41 cellular contexts compared by ENCODE assay signal in genomic region chr6:104921896-104922295, GRCh38. TPM values are rescaled to one million over a fixed set of nuclear protein-coding genes. Genes with fewer than 3 reads are reported as not detected.
"Had no signal": no experiment of that assay in that cellular context is flagged by ENCODE, and none has a peak within 500 bp of the region (broad histone marks: within the 10 kb centered on the region; RNA-seq: fewer than 3 reads in every experiment).

No MANE protein-coding gene starts in this region.

- H3K36me3 Mint-ChIP-seq: activated CD4-positive, alpha-beta memory T cell treated with anti-CD3 and anti-CD28 coated beads for 36 hours; activated naive CD8-positive, alpha-beta T cell treated with anti-CD3 and anti-CD28 coated beads, Interleukin-2, amount 10 ng/mL, durations not matched to agents 7 days and 5 days; brain had no signal

- H3K27me3 ChIP-seq: ascending aorta, cardiac muscle cell had no signal

- H3K4me3 ChIP-seq: ascending aorta, cardiac muscle cell had no signal

- H3K9me3 ChIP-seq: ascending aorta had no signal

- ATAC-seq: activated CD8-positive, alpha-beta T cell treated with anti-CD3 and anti-CD28 coated beads for 36 hours; activated naive CD8-positive, alpha-beta T cell treated with anti-CD3 and anti-CD28 coated beads, Interleukin-2, amount 50 U/mL, for 24 hours; activated T-cell treated with anti-CD3 and anti-CD28 coated beads, Interleukin-2, amount 50 U/mL, for 4 hours; activated T-cell treated with anti-CD3 and anti-CD28 coated beads, Interleukin-2, amount 50 U/mL, for 72 hours; activated T-helper 17 cell treated with anti-CD3 and anti-CD28 coated beads, Interleukin-2, amount 50 U/mL, for 72 hours had no signal

- H3K27ac ChIP-seq: ascending aorta, cardiac muscle cell, VCaP had no signal

- H3K4me3 Mint-ChIP-seq: activated B cell treated with CpG ODN at 0.5 μM for 24 hours; activated CD4-positive, alpha-beta memory T cell treated with anti-CD3 and anti-CD28 coated beads for 36 hours; activated CD4-positive, alpha-beta T cell treated with anti-CD3 and anti-CD28 coated beads, Interleukin-2, amount 10 ng/mL, durations not matched to agents 24 days and 14 days; activated CD8-positive, alpha-beta T cell treated with anti-CD3 and anti-CD28 coated beads for 36 hours; activated naive CD4-positive, alpha-beta T cell treated with anti-CD3 and anti-CD28 coated beads for 36 hours; activated naive CD8-positive, alpha-beta T cell; activated naive CD8-positive, alpha-beta T cell treated with anti-CD3 and anti-CD28 coated beads, Interleukin-2, amount 10 ng/mL, durations not matched to agents 7 days and 5 days; activated naive CD8-positive, alpha-beta T cell treated with anti-CD3 and anti-CD28 coated beads, Interleukin-2, amount 50 U/mL, for 24 hours; activated T-cell treated with anti-CD3 and anti-CD28 coated beads, Interleukin-2, amount 50 U/mL, for 4 hours; activated T-cell treated with anti-CD3 and anti-CD28 coated beads, Interleukin-2, amount 50 U/mL, for 72 hours; activated T-helper 1 cell treated with anti-CD3 and anti-CD28 coated beads, Interleukin-12 subunit alpha, Interleukin-12 subunit beta, Interleukin-2, Interleukin-4 antibody, amounts not matched to agents 30 ng/mL and 10 ng/mL and 1 ng/mL, durations not matched to agents 14 hours and 24 hours and 36 hours; activated T-helper 17 cell treated with anti-CD3 and anti-CD28 coated beads, Interleukin-2, amount 50 U/mL, for 72 hours; brain; central memory CD8-positive, alpha-beta T cell; T-helper 1 cell treated with Interleukin-12 subunit alpha and Interleukin-12 subunit beta and Interleukin-4 antibody, amounts not matched to agents 30 μg/mL and 1 μg/mL, for 36 hours; T-helper 2 cell treated with Interferon-gamma antibody and Interleukin-4, amounts not matched to agents 5 μg/mL and 100 μg/mL, for 36 hours had no signal

- H3K4me1 ChIP-seq: ascending aorta had no signal

- DNase-seq: activated B cell treated with CpG ODN at 0.5 μM for 24 hours; activated CD4-positive, alpha-beta memory T cell treated with anti-CD3 and anti-CD28 coated beads for 36 hours; activated CD4-positive, alpha-beta T cell treated with anti-CD3 and anti-CD28 coated beads for 4 hours; activated CD4-positive, alpha-beta T cell treated with anti-CD3 and anti-CD28 coated beads, Interleukin-2, amount 10 ng/mL, durations not matched to agents 24 days and 14 days; activated CD4-positive, alpha-beta T cell treated with anti-CD3 and anti-CD28 coated beads, Interleukin-2, amount 50 U/mL, for 1 hour; activated CD4-positive, alpha-beta T cell treated with anti-CD3 and anti-CD28 coated beads, Interleukin-2, amount 50 U/mL, for 4 hours; activated CD4-positive, CD25-positive, alpha-beta regulatory T cell treated with anti-CD3 and anti-CD28 coated beads, Interleukin-2, amount 50 U/mL, for 72 hours; activated CD8-positive, alpha-beta memory T cell treated with anti-CD3 and anti-CD28 coated beads, Interleukin-2, amount 50 U/mL, for 4 hours; activated CD8-positive, alpha-beta T cell treated with anti-CD3 and anti-CD28 coated beads for 36 hours; activated effector memory CD4-positive, alpha-beta T cell treated with anti-CD3 and anti-CD28 coated beads, Interleukin-2, amount 50 U/mL, for 16 hours; activated gamma-delta T cell treated with Interleukin-2 at 50 U/mL for 16 hours; activated naive CD4-positive, alpha-beta T cell; activated naive CD4-positive, alpha-beta T cell treated with anti-CD3 and anti-CD28 coated beads for 36 hours; activated naive CD4-positive, alpha-beta T cell treated with anti-CD3 and anti-CD28 coated beads, Interleukin-2, amount 50 U/mL, for 16 hours; activated naive CD8-positive, alpha-beta T cell treated with anti-CD3 and anti-CD28 coated beads, Interleukin-2, amount 10 ng/mL, durations not matched to agents 7 days and 5 days; activated naive CD8-positive, alpha-beta T cell treated with anti-CD3 and anti-CD28 coated beads, Interleukin-2, amount 50 U/mL, for 24 hours; activated T-cell treated with anti-CD3 and anti-CD28 coated beads for 4 hours; activated T-cell treated with anti-CD3 and anti-CD28 coated beads, Interleukin-2, amount 50 U/mL, for 1 hour; activated T-cell treated with anti-CD3 and anti-CD28 coated beads, Interleukin-2, amount 50 U/mL, for 4 hours; activated T-cell treated with anti-CD3 and anti-CD28 coated beads, Interleukin-2, amount 50 U/mL, for 72 hours; amygdala; anterior cingulate cortex; caudate nucleus; cerebellar nuclear complex; T-helper 1 cell; T-helper 2 cell; T-helper 9 cell had no signal

- H3K4me1 Mint-ChIP-seq: activated B cell treated with CpG ODN at 0.5 μM for 24 hours; activated CD4-positive, alpha-beta T cell treated with anti-CD3 and anti-CD28 coated beads, Interleukin-2, amount 10 ng/mL, durations not matched to agents 24 days and 14 days; activated naive CD8-positive, alpha-beta T cell treated with anti-CD3 and anti-CD28 coated beads, Interleukin-2, amount 10 ng/mL, durations not matched to agents 7 days and 5 days; activated naive CD8-positive, alpha-beta T cell treated with anti-CD3 and anti-CD28 coated beads, Interleukin-2, amount 50 U/mL, for 24 hours; activated T-helper 17 cell treated with anti-CD3 and anti-CD28 coated beads, Interleukin-2, amount 50 U/mL, for 72 hours; brain; central memory CD8-positive, alpha-beta T cell had no signal

- H3K27me3 Mint-ChIP-seq: brain had no signal

- H3K36me3 ChIP-seq: ascending aorta, cardiac muscle cell had no signal

- H3K27ac Mint-ChIP-seq: activated B cell treated with CpG ODN at 0.5 μM for 24 hours; activated CD4-positive, alpha-beta memory T cell treated with anti-CD3 and anti-CD28 coated beads for 36 hours; activated CD4-positive, alpha-beta T cell treated with anti-CD3 and anti-CD28 coated beads, Interleukin-2, amount 10 ng/mL, durations not matched to agents 24 days and 14 days; activated CD8-positive, alpha-beta T cell treated with anti-CD3 and anti-CD28 coated beads for 36 hours; activated naive CD4-positive, alpha-beta T cell treated with anti-CD3 and anti-CD28 coated beads for 36 hours; activated naive CD8-positive, alpha-beta T cell; activated naive CD8-positive, alpha-beta T cell treated with anti-CD3 and anti-CD28 coated beads, Interleukin-2, amount 10 ng/mL, durations not matched to agents 7 days and 5 days; activated naive CD8-positive, alpha-beta T cell treated with anti-CD3 and anti-CD28 coated beads, Interleukin-2, amount 50 U/mL, for 24 hours; activated T-cell treated with anti-CD3 and anti-CD28 coated beads, Interleukin-2, amount 50 U/mL, for 72 hours; activated T-helper 1 cell treated with anti-CD3 and anti-CD28 coated beads, Interleukin-12 subunit alpha, Interleukin-12 subunit beta, Interleukin-2, Interleukin-4 antibody, amounts not matched to agents 30 ng/mL and 10 ng/mL and 1 ng/mL, durations not matched to agents 14 hours and 24 hours and 36 hours; activated T-helper 17 cell treated with anti-CD3 and anti-CD28 coated beads, Interleukin-2, amount 50 U/mL, for 72 hours; brain; T-helper 1 cell treated with Interleukin-12 subunit alpha and Interleukin-12 subunit beta and Interleukin-4 antibody, amounts not matched to agents 30 μg/mL and 1 μg/mL, for 36 hours; T-helper 2 cell treated with Interferon-gamma antibody and Interleukin-4, amounts not matched to agents 5 μg/mL and 100 μg/mL, for 36 hours had no signal

- H3K9me3 Mint-ChIP-seq: activated CD4-positive, alpha-beta T cell treated with anti-CD3 and anti-CD28 coated beads, Interleukin-2, amount 10 ng/mL, durations not matched to agents 24 days and 14 days; activated CD8-positive, alpha-beta T cell treated with anti-CD3 and anti-CD28 coated beads for 36 hours; activated naive CD4-positive, alpha-beta T cell treated with anti-CD3 and anti-CD28 coated beads for 36 hours; activated naive CD8-positive, alpha-beta T cell treated with anti-CD3 and anti-CD28 coated beads, Interleukin-2, amount 10 ng/mL, durations not matched to agents 7 days and 5 days; activated naive CD8-positive, alpha-beta T cell treated with anti-CD3 and anti-CD28 coated beads, Interleukin-2, amount 50 U/mL, for 24 hours; activated T-cell treated with anti-CD3 and anti-CD28 coated beads, Interleukin-2, amount 50 U/mL, for 72 hours; activated T-helper 1 cell treated with anti-CD3 and anti-CD28 coated beads, Interleukin-12 subunit alpha, Interleukin-12 subunit beta, Interleukin-2, Interleukin-4 antibody, amounts not matched to agents 30 ng/mL and 10 ng/mL and 1 ng/mL, durations not matched to agents 14 hours and 24 hours and 36 hours; activated T-helper 17 cell treated with anti-CD3 and anti-CD28 coated beads, Interleukin-2, amount 50 U/mL, for 72 hours; brain; central memory CD8-positive, alpha-beta T cell; T-helper 1 cell treated with Interleukin-12 subunit alpha and Interleukin-12 subunit beta and Interleukin-4 antibody, amounts not matched to agents 30 μg/mL and 1 μg/mL, for 36 hours; T-helper 2 cell treated with Interferon-gamma antibody and Interleukin-4, amounts not matched to agents 5 μg/mL and 100 μg/mL, for 36 hours had no signal

RNA-seq across cellular contexts. Expression of gene LIN28B, which starts 35.0 kb away (rescaled TPM):
- total RNA-seq: activated B cell treated with CpG ODN at 0.5 μM for 24 hours; activated CD4-positive, alpha-beta memory T cell treated with anti-CD3 and anti-CD28 coated beads for 36 hours; activated CD4-positive, alpha-beta T cell treated with anti-CD3 and anti-CD28 coated beads, Interleukin-2, amount 10 ng/mL, durations not matched to agents 24 days and 14 days; activated CD8-positive, alpha-beta memory T cell treated with anti-CD3 and anti-CD28 coated beads for 36 hours; activated CD8-positive, alpha-beta T cell treated with anti-CD3 and anti-CD28 coated beads for 36 hours; activated naive CD4-positive, alpha-beta T cell treated with anti-CD3 and anti-CD28 coated beads for 36 hours; activated naive CD8-positive, alpha-beta T cell treated with anti-CD3 and anti-CD28 coated beads, Interleukin-2, amount 10 ng/mL, durations not matched to agents 7 days and 5 days; activated T-cell treated with anti-CD3 and anti-CD28 coated beads, Interleukin-2, amount 50 U/mL, for 72 hours; activated T-helper 1 cell treated with anti-CD3 and anti-CD28 coated beads, Interleukin-12 subunit alpha, Interleukin-12 subunit beta, Interleukin-2, Interleukin-4 antibody, amounts not matched to agents 30 ng/mL and 10 ng/mL and 1 ng/mL, durations not matched to agents 14 hours and 24 hours and 36 hours; activated T-helper 17 cell treated with anti-CD3 and anti-CD28 coated beads, Interleukin-2, amount 50 U/mL, for 72 hours; ascending aorta; bronchial epithelial cell; chondrocyte had no signal
- polyA plus RNA-seq: adipose tissue had no signal
